Comparison of ENCODE assay signal across 8 cellular contexts in the genomic region with DNA sequence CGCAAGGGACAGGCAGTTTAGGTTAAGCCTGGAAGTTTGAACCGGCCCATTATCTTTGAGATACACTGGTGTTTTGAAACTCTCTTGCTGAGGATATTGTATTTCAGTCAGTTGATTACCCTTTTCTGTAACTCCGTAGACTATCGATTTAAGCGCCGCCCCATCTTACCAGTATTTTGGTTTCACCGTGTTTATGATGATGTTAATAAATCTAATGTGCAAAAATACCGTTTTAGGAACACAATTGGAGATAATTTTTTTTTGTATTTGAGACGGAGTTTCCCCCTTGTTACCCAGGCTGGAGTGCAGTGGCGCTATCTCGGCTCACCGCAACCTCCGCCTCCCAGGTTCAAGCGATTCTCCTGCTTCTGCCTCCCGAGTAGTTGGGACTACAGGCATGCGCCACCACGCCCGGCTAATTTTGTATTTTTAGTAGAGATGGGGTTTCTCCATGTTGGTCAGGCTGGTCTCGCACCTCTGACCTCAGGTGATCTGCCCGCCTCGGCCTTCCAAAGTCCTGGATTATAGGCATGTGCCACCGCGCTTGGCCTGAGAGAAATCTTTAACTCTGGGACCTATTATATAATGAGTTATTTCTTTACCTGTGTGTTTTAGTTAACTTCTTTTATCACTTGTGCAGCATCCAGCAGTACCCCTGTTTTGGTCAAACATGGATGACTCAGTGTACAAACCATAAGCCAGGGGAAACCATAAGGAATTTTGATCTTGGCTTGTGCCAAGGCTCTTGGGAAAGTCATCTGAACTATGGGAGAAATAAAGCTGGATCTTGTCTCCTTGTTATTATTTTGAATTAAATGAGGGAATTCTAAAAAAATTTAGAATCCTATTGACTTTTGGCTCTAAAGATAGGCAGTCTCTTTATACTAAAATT. TPM values are rescaled to one million over a fixed set of nuclear protein-coding genes. Genes with fewer than 3 reads are reported as not detected.
DNase-seq lines count a peak whose midpoint lies in the region; ATAC-seq and TF ChIP-seq lines count a peak whose summit lies in the region.

No MANE protein-coding gene starts in this region.

- H3K36me3 ChIP-seq in skeletal muscle satellite cell (ENCODE audit: insufficient read depth, low read length) = no peaks in the 10 kb centered on the region

- H3K27me3 Mint-ChIP-seq in activated CD4-positive, alpha-beta memory T cell treated with anti-CD3 and anti-CD28 coated beads for 36 hours = no peaks in the 10 kb centered on the region
- peaks cover 9% of the 10 kb centered on the region for H3K27me3 Mint-ChIP-seq in glutamatergic neuron (ENCODE audit: unreplicated experiment)

- intact Hi-C loops in left cardiac atrium (cut with DNase I) (no loop called here), Right ventricle myocardium inferior (cut with DNase I) (loop anchor here (2.0 to 5.0 kb wide), 3 partner anchors 25 to 139 kb away; partner anchors contain the start of gene ZRANB1)
- intact Hi-C loops in activated CD4-positive, alpha-beta memory T cell treated with anti-CD3 and anti-CD28 coated beads for 36 hours (cut with micrococcal nuclease) = loop anchor here (1.0 to 5.0 kb wide), 5 partner anchors 59 to 457 kb away; partner anchors contain the start of genes ABRAXAS2 and LHPP

- ATAC-seq in left cardiac atrium (no peak), Right ventricle myocardium inferior (no peak), HG02981 (IDR thresholded peaks at IDR 0.05; ENCODE audit: unreplicated experiment) (no peak), GM21381 (IDR thresholded peaks at IDR 0.05; ENCODE audit: unreplicated experiment) (no peak)

- CTCF ChIA-PET in activated CD4-positive, alpha-beta memory T cell treated with anti-CD3 and anti-CD28 coated beads for 36 hours (lab: Charles Lee) = no interaction called here

- H3K27ac Mint-ChIP-seq in activated CD4-positive, alpha-beta memory T cell treated with anti-CD3 and anti-CD28 coated beads for 36 hours = peak overlapping the region; percentile 94
- peak overlapping the region; percentile 94 for H3K27ac Mint-ChIP-seq in glutamatergic neuron (ENCODE audit: unreplicated experiment)

- peaks cover 23% of the 10 kb centered on the region for H3K4me1 ChIP-seq in skeletal muscle satellite cell (ENCODE audit: control insufficient read depth, insufficient read depth, low read length)

- POLR2A ChIA-PET in activated CD4-positive, alpha-beta memory T cell treated with anti-CD3 and anti-CD28 coated beads for 36 hours (lab: Charles Lee) = interaction anchor here (2.6 kb wide), 1 partner anchor 199 kb away, joined by 8 read pairs; no protein-coding TSS in a partner anchor

- H3K4me3 ChIP-seq in skeletal muscle satellite cell (ENCODE audit: low read length) = peak overlapping the region; percentile 89

- no peak for TF ChIP-seq CTCF in glutamatergic neuron (IDR thresholded peaks at IDR 0.05; ENCODE audit: partially characterized antibody, unreplicated experiment)

- no peaks in the 10 kb centered on the region for H3K9me3 Mint-ChIP-seq in activated CD4-positive, alpha-beta memory T cell treated with anti-CD3 and anti-CD28 coated beads for 36 hours
- peaks cover 5% of the 10 kb centered on the region for H3K9me3 Mint-ChIP-seq in glutamatergic neuron (ENCODE audit: unreplicated experiment)

- no peaks in the 10 kb centered on the region for H3K27me3 ChIP-seq in skeletal muscle satellite cell (ENCODE audit: control insufficient read depth, insufficient read depth, low read length)

- DNase-seq in left cardiac atrium (peak; percentile 29), Right ventricle myocardium inferior (ENCODE audit: missing footprints) (no peak), glutamatergic neuron (peak; percentile 18), COR-L47 (lab: John Stamatoyannopoulos, UW) (no peak)
- DNase-seq in activated CD4-positive, alpha-beta memory T cell treated with anti-CD3 and anti-CD28 coated beads for 36 hours = peak; percentile 18

- H3K4me3 Mint-ChIP-seq in activated CD4-positive, alpha-beta memory T cell treated with anti-CD3 and anti-CD28 coated beads for 36 hours = peak overlapping the region; percentile 92
- H3K4me3 Mint-ChIP-seq in glutamatergic neuron (ENCODE audit: unreplicated experiment) = peak overlapping the region; percentile 97

- peak overlapping the region; percentile 82 for H3K4me2 ChIP-seq in skeletal muscle satellite cell (ENCODE audit: low read length)

- no peaks in the 10 kb centered on the region for H3K9me3 ChIP-seq in skeletal muscle satellite cell (replicated peaks; ENCODE audit: low read length)

- peaks cover 30% of the 10 kb centered on the region for H3K4me1 Mint-ChIP-seq in activated CD4-positive, alpha-beta memory T cell treated with anti-CD3 and anti-CD28 coated beads for 36 hours (ENCODE audit: low read depth)
- peaks cover 7% of the 10 kb centered on the region for H3K4me1 Mint-ChIP-seq in glutamatergic neuron (ENCODE audit: low read depth, unreplicated experiment)

- no peaks in the 10 kb centered on the region for H3K36me3 Mint-ChIP-seq in activated CD4-positive, alpha-beta memory T cell treated with anti-CD3 and anti-CD28 coated beads for 36 hours
- no peaks in the 10 kb centered on the region for H3K36me3 Mint-ChIP-seq in glutamatergic neuron (ENCODE audit: unreplicated experiment)

- H3K9ac ChIP-seq in skeletal muscle satellite cell (ENCODE audit: low read depth, low read length) = peak overlapping the region; percentile 99

RNA-seq across cellular contexts. Expression of gene ZRANB1, which starts 23.7 kb away (rescaled TPM):
- total RNA-seq in left cardiac atrium (10 to 100 TPM; 22.9 to 25.7 TPM), Right ventricle myocardium inferior (23.4 TPM), glutamatergic neuron (ENCODE audit: unreplicated experiment) (28.9 TPM)
- 10 to 100 TPM; 10.5 to 10.8 TPM for total RNA-seq in activated CD4-positive, alpha-beta memory T cell treated with anti-CD3 and anti-CD28 coated beads for 36 hours
- 12.5 and 13.7 TPM in 2 replicates for total RNA-seq in skeletal muscle satellite cell (2012; rRNA removed)

Comparison
In these comparisons a context has a peak if more than half of its experiments do, and no peak if none do; other contexts are left out.
1. DNase-seq: peak in left cardiac atrium (single experiment), activated CD4-positive, alpha-beta memory T cell treated with anti-CD3 and anti-CD28 coated beads for 36 hours (single experiment) and glutamatergic neuron (single experiment); none in Right ventricle myocardium inferior (single experiment) and COR-L47 (single experiment).
2. intact Hi-C loops: an anchor here in Right ventricle myocardium inferior (2.0 to 5.0 kb wide) and activated CD4-positive, alpha-beta memory T cell treated with anti-CD3 and anti-CD28 coated beads for 36 hours (1.0 to 5.0 kb wide); none called in left cardiac atrium.